ENCODE assay signal across 7 cellular contexts in the genomic region with DNA sequence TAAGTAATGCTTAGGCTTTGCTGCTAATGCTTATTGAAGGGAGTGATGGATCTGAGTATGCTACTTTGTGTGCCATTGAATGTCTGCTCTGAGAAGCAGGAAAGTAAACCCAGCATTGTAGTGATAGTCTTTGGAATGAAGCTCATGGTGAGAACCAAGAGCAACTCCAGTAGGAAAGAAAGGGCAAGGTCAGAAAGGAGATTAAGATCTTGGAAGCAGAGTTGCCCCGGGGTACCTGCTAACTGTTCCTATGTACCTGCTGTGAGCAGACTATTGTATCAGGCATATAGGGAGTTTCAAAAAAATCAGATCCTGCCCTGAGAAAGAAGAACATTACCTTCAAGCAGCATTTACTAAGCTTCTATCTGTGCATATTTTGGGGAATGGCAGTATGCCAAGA.
"Had no signal": no experiment of that assay in that cellular context is flagged by ENCODE, and none has a peak within 500 bp of the region (broad histone marks: within the 10 kb centered on the region; RNA-seq: fewer than 3 reads in every experiment).

No MANE protein-coding gene starts in this region.

- H3K9ac ChIP-seq: GM23248 had no signal

- H3K27ac ChIP-seq: GM23248 had no signal

- H3K9me3 Mint-ChIP-seq: HFFc6 had no signal

- H3K4me3 Mint-ChIP-seq: H9, HFFc6 had no signal

- H3K27ac Mint-ChIP-seq: HFFc6 had no signal

- ATAC-seq: HCT116, K562 had no signal

- DNase-seq: H9, IMR-90, KG1 had no signal

- H2AFZ ChIP-seq: GM23248 had no signal

- H3K4me3 ChIP-seq: GM23248, K562 had no signal
